Comparison of ENCODE assay signal across 23 cellular contexts in genomic region chr6:167703347-167703746, GRCh38.
"Had no signal": no experiment of that assay in that cellular context is flagged by ENCODE, and none has a peak within 500 bp of the region (broad histone marks: within the 10 kb centered on the region; RNA-seq: fewer than 3 reads in every experiment).

No MANE protein-coding gene starts in this region.

- H3K27me3 ChIP-seq: brain microvascular endothelial cell, cardiac muscle cell had no signal

- H3K27ac Mint-ChIP-seq: activated CD4-positive, alpha-beta T cell treated with anti-CD3 and anti-CD28 coated beads, Interleukin-2, amount 10 ng/mL, durations not matched to agents 24 days and 14 days; activated naive CD4-positive, alpha-beta T cell treated with anti-CD3 and anti-CD28 coated beads, Interleukin-2, amount 10 ng/mL, durations not matched to agents 7 days and 5 days; activated naive CD8-positive, alpha-beta T cell treated with anti-CD3 and anti-CD28 coated beads for 36 hours; activated T-helper 17 cell treated with anti-CD3 and anti-CD28 coated beads, Interleukin-2, amount 50 U/mL, for 72 hours; T-helper 17 cell; WTC11 had no signal

- H3K36me3 Mint-ChIP-seq: WTC11 had no signal

- DNase-seq: activated CD4-positive, alpha-beta T cell treated with anti-CD3 and anti-CD28 coated beads, Interleukin-2, amount 10 ng/mL, durations not matched to agents 24 days and 14 days; activated CD4-positive, alpha-beta T cell treated with anti-CD3 and anti-CD28 coated beads, Interleukin-2, amount 50 U/mL, for 48 hours; activated CD4-positive, CD25-positive, alpha-beta regulatory T cell treated with anti-CD3 and anti-CD28 coated beads, Interleukin-2, amount 50 U/mL, for 72 hours; activated gamma-delta T cell; activated naive CD4-positive, alpha-beta T cell treated with anti-CD3 and anti-CD28 coated beads, Interleukin-2, amount 10 ng/mL, durations not matched to agents 7 days and 5 days; activated naive CD8-positive, alpha-beta T cell treated with anti-CD3 and anti-CD28 coated beads for 36 hours; activated T-cell treated with anti-CD3 and anti-CD28 coated beads for 4 hours; activated T-cell treated with anti-CD3 and anti-CD28 coated beads, Interleukin-2, amount 50 U/mL, for 48 hours; brain microvascular endothelial cell; NCI-H1105; NCI-H1436; NCI-H1694 treated with DMSO at 0.1 percent for 48 hours; NCI-H2029 treated with DMSO at 0.1 percent for 48 hours; NCI-H345; NCI-H510A; NCI-H526 treated with DMSO at 0.1 percent for 48 hours; SHP77; T-helper 17 cell; T-helper 9 cell had no signal

- H3K9me3 Mint-ChIP-seq: activated naive CD4-positive, alpha-beta T cell treated with anti-CD3 and anti-CD28 coated beads, Interleukin-2, amount 10 ng/mL, durations not matched to agents 7 days and 5 days; activated naive CD8-positive, alpha-beta T cell treated with anti-CD3 and anti-CD28 coated beads for 36 hours; activated T-helper 17 cell treated with anti-CD3 and anti-CD28 coated beads, Interleukin-2, amount 50 U/mL, for 72 hours; WTC11 had no signal

- H3K36me3 ChIP-seq: brain microvascular endothelial cell, cardiac muscle cell had no signal

- H3K4me3 ChIP-seq: cardiac muscle cell had no signal

- ATAC-seq: activated T-helper 17 cell treated with anti-CD3 and anti-CD28 coated beads, Interleukin-2, amount 50 U/mL, for 72 hours; T-helper 17 cell; WTC11 had no signal

- H3K4me3 Mint-ChIP-seq: activated CD4-positive, alpha-beta T cell treated with anti-CD3 and anti-CD28 coated beads, Interleukin-2, amount 10 ng/mL, durations not matched to agents 24 days and 14 days; activated naive CD4-positive, alpha-beta T cell treated with anti-CD3 and anti-CD28 coated beads, Interleukin-2, amount 10 ng/mL, durations not matched to agents 7 days and 5 days; activated naive CD8-positive, alpha-beta T cell treated with anti-CD3 and anti-CD28 coated beads for 36 hours; activated T-helper 17 cell treated with anti-CD3 and anti-CD28 coated beads, Interleukin-2, amount 50 U/mL, for 72 hours; T-helper 17 cell; WTC11 had no signal

- H3K27ac ChIP-seq: brain microvascular endothelial cell, cardiac muscle cell, KMS-11 had no signal
